27 cellular contexts compared by ENCODE assay signal in genomic region chr2:165109915-165110314, GRCh38.
"Had no signal": no experiment of that assay in that cellular context is flagged by ENCODE, and none has a peak within 500 bp of the region (broad histone marks: within the 10 kb centered on the region; RNA-seq: fewer than 3 reads in every experiment).

No MANE protein-coding gene starts in this region.

- H3K4me1 ChIP-seq: Peyer's patch had no signal

- H3K36me3 ChIP-seq: Peyer's patch, SJCRH30 had no signal

- H3K27me3 ChIP-seq: Peyer's patch, SJCRH30 had no signal

- DNase-seq: activated CD4-positive, alpha-beta memory T cell treated with anti-CD3 and anti-CD28 coated beads for 36 hours; activated CD4-positive, alpha-beta T cell treated with anti-CD3 and anti-CD28 coated beads, Interleukin-2, amount 10 ng/mL, durations not matched to agents 7 days and 5 days; activated CD4-positive, CD25-positive, alpha-beta regulatory T cell; activated CD8-positive, alpha-beta memory T cell treated with anti-CD3 and anti-CD28 coated beads for 24 hours; activated gamma-delta T cell treated with Interleukin-2 at 50 U/mL for 16 hours; activated naive CD4-positive, alpha-beta T cell treated with anti-CD3 and anti-CD28 coated beads, Interleukin-2, amount 10 ng/mL, durations not matched to agents 7 days and 5 days; activated naive CD8-positive, alpha-beta T cell treated with anti-CD3 and anti-CD28 coated beads for 36 hours; activated T-cell treated with anti-CD3 and anti-CD28 coated beads, Interleukin-2, amount 50 U/mL, for 72 hours; anterior cingulate cortex; KG1; NCI-H1048; NCI-H1417 treated with DMSO at 0.1 percent for 48 hours; NCI-H1694; NCI-H2029; NCI-H2107; NCI-H2171 treated with DMSO at 0.1 percent for 48 hours; NCI-H226; NCI-H526; NCI-H82; NK-92 treated with Interleukin-12 subunit alpha and Interleukin-12 subunit beta, amount 100 ng/mL, for 24 hours; Peyer's patch; Right ventricle myocardium superior; SJCRH30; T-helper 2 cell; T1000 had no signal

- H3K4me3 ChIP-seq: Peyer's patch, SJCRH30 had no signal

- H3K27ac ChIP-seq: Peyer's patch, RWPE1, SJCRH30, VCaP had no signal

- ATAC-seq: activated T-cell treated with anti-CD3 and anti-CD28 coated beads, Interleukin-2, amount 50 U/mL, for 72 hours had no signal
